ENCODE assay signal across 20 cellular contexts in genomic region chr21:16742116-16742515, GRCh38.
DNase-seq lines count a peak whose midpoint lies in the region; ATAC-seq and TF ChIP-seq lines count a peak whose summit lies in the region.
"Had no signal": no experiment of that assay in that cellular context is flagged by ENCODE, and none has a peak within 500 bp of the region (broad histone marks: within the 10 kb centered on the region; RNA-seq: fewer than 3 reads in every experiment).

No MANE protein-coding gene starts in this region.

- no peak overlapping the region for H2AK5ac ChIP-seq in mesendoderm (ENCODE audit: low read length)

- H4K8ac ChIP-seq in mesendoderm (ENCODE audit: low read depth, low read length): no peak overlapping the region

- TF ChIP-seq CTCF in RWPE1 (conservative IDR thresholded peaks at IDR 0.05; ENCODE audit: low read depth): no peak
- no peak for TF ChIP-seq CTCF in WERI-Rb-1 (IDR thresholded peaks at IDR 0.05; ENCODE audit: low read depth, low read length)

- H3K9ac ChIP-seq in mesendoderm (ENCODE audit: low read length): no peak overlapping the region

- DNase-seq in NCI-H446 (lab: John Stamatoyannopoulos, UW) (peak; percentile 59 to 89), cerebellar nuclear complex (lab: John Stamatoyannopoulos, UW) (peak; percentile 22 to 79), right cardiac atrium (peak; percentile 24 to 72 (median 28)), putamen (ENCODE audit: low spot score) (peak; percentile 35), GM03348 (ENCODE audit: low spot score) (no peak), RWPE1 (ENCODE audit: low spot score) (no peak), WERI-Rb-1 (no peak), mesendoderm (no peak)
- DNase-seq: activated CD4-positive, alpha-beta T cell treated with anti-CD3 and anti-CD28 coated beads, Interleukin-2, amount 50 U/mL, for 4 hours; activated naive CD4-positive, alpha-beta T cell treated with anti-CD3 and anti-CD28 coated beads for 36 hours; CD4-positive, alpha-beta memory T cell; DND-41; glutamatergic neuron; MM.1S; NCI-H187; NCI-H226; retina; stimulated activated naive CD4-positive, alpha-beta T cell treated with Interleukin-2 at 50 U/mL for 16 hours; upper lobe of left lung had no signal

- H3K4me1 ChIP-seq in right cardiac atrium (ENCODE audit: control insufficient read depth, insufficient read depth, low read length) (no peaks in the 10 kb centered on the region), mesendoderm (ENCODE audit: control insufficient read depth, low read depth, low read length) (no peaks in the 10 kb centered on the region)
- H3K4me1 ChIP-seq: upper lobe of left lung had no signal

- no peak overlapping the region for H3K56ac ChIP-seq in mesendoderm (ENCODE audit: low read length)

- H3K79me1 ChIP-seq in mesendoderm (ENCODE audit: low read length): no peaks in the 10 kb centered on the region

- no peak overlapping the region for H4K5ac ChIP-seq in mesendoderm (ENCODE audit: low read length)

- no peak overlapping the region for H3K4ac ChIP-seq in mesendoderm (ENCODE audit: low read depth, low read length)

- H2BK120ac ChIP-seq in mesendoderm (ENCODE audit: low read depth, low read length): no peak overlapping the region

- no peaks in the 10 kb centered on the region for H3K27me3 ChIP-seq in right cardiac atrium (ENCODE audit: control insufficient read depth, insufficient read depth)
- H3K27me3 ChIP-seq in WERI-Rb-1 (ENCODE audit: insufficient read depth, low read depth, severe bottlenecking): peaks cover 18% of the 10 kb centered on the region
- H3K27me3 ChIP-seq in mesendoderm (ENCODE audit: insufficient read depth, low read length, poor library complexity): no peaks in the 10 kb centered on the region
- H3K27me3 ChIP-seq: dorsolateral prefrontal cortex, upper lobe of left lung had no signal

- ATAC-seq in right cardiac atrium: peak; percentile 71 to 80

- H3K79me2 ChIP-seq in mesendoderm (ENCODE audit: control insufficient read depth, insufficient read depth, low read length): no peaks in the 10 kb centered on the region

- H3K18ac ChIP-seq in mesendoderm (ENCODE audit: low read length): no peak overlapping the region

- no peak overlapping the region for H3K4me3 ChIP-seq in right cardiac atrium (ENCODE audit: low read length)
- no peak overlapping the region for H3K4me3 ChIP-seq in WERI-Rb-1 (ENCODE audit: low read depth, low read length)
- no peak overlapping the region for H3K4me3 ChIP-seq in mesendoderm (ENCODE audit: low read length)
- H3K4me3 ChIP-seq: dorsolateral prefrontal cortex, upper lobe of left lung had no signal

- 57% methylated on average over 2 of the region's 2 CpGs for WGBS in right cardiac atrium
- WGBS in mesendoderm (ENCODE audit: extremely low coverage, insufficient coverage, low lambda C conversion rate): no CpG with 5 or more reads among the region's 2 CpGs

- H3K27ac ChIP-seq in right cardiac atrium (ENCODE audit: low read length): no peak overlapping the region
- H3K27ac ChIP-seq in RWPE1: no peak overlapping the region
- no peak overlapping the region for H3K27ac ChIP-seq in WERI-Rb-1
- no peak overlapping the region for H3K27ac ChIP-seq in mesendoderm (ENCODE audit: low read depth, low read length)
- H3K27ac ChIP-seq: upper lobe of left lung had no signal

- CTCF ChIA-PET in RWPE1 (lab: Yijun Ruan, JAX): no interaction called here

- POLR2A ChIA-PET in RWPE1 (lab: Yijun Ruan, JAX; ENCODE audit: low non-redundant PET): no interaction called here

- intact Hi-C loops in right cardiac atrium (cut with DNase I): no loop called here

- H2BK15ac ChIP-seq in mesendoderm (replicated peaks; ENCODE audit: low read depth): no peak overlapping the region

- H2BK5ac ChIP-seq in mesendoderm (ENCODE audit: low read length): no peak overlapping the region

- no peak overlapping the region for H3K4me2 ChIP-seq in mesendoderm (ENCODE audit: low read length)

- H3K9me3 ChIP-seq in right cardiac atrium (ENCODE audit: control insufficient read depth, low read length) (no peaks in the 10 kb centered on the region), WERI-Rb-1 (ENCODE audit: severe bottlenecking) (no peaks in the 10 kb centered on the region)
- H3K9me3 ChIP-seq: upper lobe of left lung had no signal

- H3K36me3 ChIP-seq in WERI-Rb-1 (no peaks in the 10 kb centered on the region), mesendoderm (ENCODE audit: control insufficient read depth, insufficient read depth, low read length) (no peaks in the 10 kb centered on the region)
- H3K36me3 ChIP-seq: upper lobe of left lung had no signal

- H3K23ac ChIP-seq in mesendoderm (ENCODE audit: low read length): no peak overlapping the region

Comparison
In these comparisons a context has a peak if more than half of its experiments do, and no peak if none do; other contexts are left out.
1. DNase-seq: peak in NCI-H446 (2 of 2), cerebellar nuclear complex (2 of 2), right cardiac atrium (3 of 3) and putamen (single experiment); none in GM03348 (single experiment), RWPE1 (single experiment), WERI-Rb-1 (single experiment) and mesendoderm (single experiment).